Comparison of ENCODE assay signal across 22 cellular contexts in genomic region chr14:100855256-100855930, GRCh38. TPM values are rescaled to one million over a fixed set of nuclear protein-coding genes. Genes with fewer than 3 reads are reported as not detected.
"Had no signal": no experiment of that assay in that cellular context is flagged by ENCODE, and none has a peak within 500 bp of the region (broad histone marks: within the 10 kb centered on the region; RNA-seq: fewer than 3 reads in every experiment).

No MANE protein-coding gene starts in this region.

- H3K36me3 ChIP-seq: colonic mucosa, heart right ventricle, left lung, ovary, suprapubic skin, upper lobe of left lung had no signal

- H3K27me3 ChIP-seq: colonic mucosa, ovary, upper lobe of left lung had no signal

- H3K9me3 ChIP-seq: colonic mucosa, heart right ventricle, left lung, ovary, suprapubic skin, upper lobe of left lung had no signal

- H3K27ac ChIP-seq: colonic mucosa, heart right ventricle, left lung, ovary, suprapubic skin, upper lobe of left lung had no signal

- H3K4me3 ChIP-seq: colonic mucosa, heart right ventricle, left lung, ovary, smooth muscle cell, suprapubic skin, upper lobe of left lung had no signal

- H3K4me1 ChIP-seq: colonic mucosa, heart right ventricle, left lung, upper lobe of left lung had no signal

- DNase-seq: activated CD4-positive, alpha-beta memory T cell treated with anti-CD3 and anti-CD28 coated beads for 36 hours; activated gamma-delta T cell; activated naive CD8-positive, alpha-beta T cell treated with anti-CD3 and anti-CD28 coated beads, Interleukin-2, amount 10 ng/mL, durations not matched to agents 7 days and 5 days; activated T-cell treated with anti-CD3 and anti-CD28 coated beads, Interleukin-2, amount 50 U/mL, for 48 hours; anterior cingulate cortex; colonic mucosa; effector CD4-positive, alpha-beta T cell; heart right ventricle; islet precursor cell; left lung; mesenchymal stem cell; nephron progenitor cell; stimulated activated CD4-positive, alpha-beta T cell treated with anti-CD3 and anti-CD28 coated beads, Interleukin-1b, Interleukin-23, amount 100 ng/mL, for 48 hours; stimulated activated naive CD4-positive, alpha-beta T cell treated with Interleukin-2 at 50 U/mL for 16 hours; SW 1271; upper lobe of left lung had no signal

- ATAC-seq: heart right ventricle, left lung had no signal

- FAIRE-seq: frontal cortex had no signal

RNA-seq across cellular contexts. Expression of gene MEG3, which starts 29.5 kb away (rescaled TPM):
- total RNA-seq: activated CD4-positive, alpha-beta memory T cell treated with anti-CD3 and anti-CD28 coated beads for 36 hours; activated naive CD8-positive, alpha-beta T cell treated with anti-CD3 and anti-CD28 coated beads, Interleukin-2, amount 10 ng/mL, durations not matched to agents 7 days and 5 days; smooth muscle cell had no signal
- polyA plus RNA-seq: smooth muscle cell had no signal

RNA-seq across cellular contexts. Expression of gene RTL1, which starts 48.1 kb away (rescaled TPM):
- total RNA-seq: activated CD4-positive, alpha-beta memory T cell treated with anti-CD3 and anti-CD28 coated beads for 36 hours; activated naive CD8-positive, alpha-beta T cell treated with anti-CD3 and anti-CD28 coated beads, Interleukin-2, amount 10 ng/mL, durations not matched to agents 7 days and 5 days; colonic mucosa; fibroblast of lung; frontal cortex; heart right ventricle; left lung; renal cortical epithelial cell; suprapubic skin; upper lobe of left lung had no signal
- polyA plus RNA-seq: fibroblast of lung, heart right ventricle had no signal
